ENCODE assay signal across 17 cellular contexts in genomic region chr10:94429049-94429707, GRCh38. TPM values are rescaled to one million over a fixed set of nuclear protein-coding genes. Genes with fewer than 3 reads are reported as not detected.
A peak's percentile ranks its signal among the peaks of the same experiment; 100 is the strongest.
DNase-seq lines count a peak whose midpoint lies in the region; ATAC-seq, FAIRE-seq and TF ChIP-seq lines count a peak whose summit lies in the region.
"Had no signal": no experiment of that assay in that cellular context is flagged by ENCODE, and none has a peak within 500 bp of the region (broad histone marks: within the 10 kb centered on the region; RNA-seq: fewer than 3 reads in every experiment).

No MANE protein-coding gene starts in this region.

- TF ChIP-seq EP300 in HepG2 (IDR thresholded peaks at IDR 0.05; ENCODE audit: low read depth in 2 of 2, low read length in 2 of 2) (no peak), HepG2 (CRISPR knock-in tag; IDR thresholded peaks at IDR 0.05; ENCODE audit: borderline replicate concordance) (no peak)

- H3K9me3 ChIP-seq in kidney (ENCODE audit: control insufficient read depth in 1 of 2, low read length in 2 of 2) (peaks cover 0 to 13% of the 10 kb centered on the region in 2 donors), aorta (ENCODE audit: control insufficient read depth, low read length) (no peaks in the 10 kb centered on the region), right lobe of liver (peaks cover 0 to 9% (median 0%) of the 10 kb centered on the region in 4 donors), HepG2 (ENCODE audit: low read length) (peaks cover 18% of the 10 kb centered on the region)
- H3K9me3 ChIP-seq: colonic mucosa, ovary, thyroid gland had no signal

- WGBS in aorta, 2 donors, result 0 to 4% methylated on average over 1 of the region's 1 CpG
- WGBS in right lobe of liver (ENCODE audit: insufficient coverage, low coverage, low lambda C conversion rate, missing lambda C conversion rate), result 90% methylated on average over 1 of the region's 1 CpG
- 100% methylated on average over 1 of the region's 1 CpG for WGBS in HepG2 (ENCODE audit: low lambda C conversion rate)

- peaks cover 17% of the 10 kb centered on the region for H3K79me2 ChIP-seq in HepG2 (ENCODE audit: insufficient read depth, low read length)

- DNase-seq in H54 (ENCODE audit: insufficient read length, low spot score) (no peak), choroid plexus epithelial cell (ENCODE audit: low read depth) (peak; percentile 50), kidney (no peak), aorta (no peak), right lobe of liver (no peak), HepG2 (ENCODE audit: low spot score) (no peak), ecto neural progenitor cell (ENCODE audit: low spot score) (no peak)
- DNase-seq: activated CD8-positive, alpha-beta memory T cell treated with anti-CD3 and anti-CD28 coated beads, Interleukin-2, amount 50 U/mL, for 4 hours; activated naive CD8-positive, alpha-beta T cell treated with anti-CD3 and anti-CD28 coated beads, Interleukin-2, amount 10 ng/mL, durations not matched to agents 7 days and 5 days; colonic mucosa; COR-L47; GF-D8; midbrain; NCI-H82; ovary; thyroid gland had no signal

- no peak overlapping the region for H3K27ac ChIP-seq in kidney (ENCODE audit: low read depth in 2 of 2, low read length in 2 of 2)
- H3K27ac ChIP-seq in aorta (ENCODE audit: low read depth in 1 of 2, low read length in 2 of 2), result no peak overlapping the region
- H3K27ac ChIP-seq in right lobe of liver, result no peak overlapping the region
- H3K27ac ChIP-seq in HepG2 (ENCODE audit: extremely low read length, insufficient read depth, low read length), result no peak overlapping the region
- H3K27ac ChIP-seq: colonic mucosa, ovary, thyroid gland had no signal

- H3K36me3 ChIP-seq in kidney (ENCODE audit: control insufficient read depth in 1 of 2, insufficient read depth in 2 of 2, low read length in 2 of 2) (no peaks in the 10 kb centered on the region), aorta (ENCODE audit: control insufficient read depth in 1 of 2, insufficient read depth in 2 of 2, low read length in 1 of 2) (no peaks in the 10 kb centered on the region), right lobe of liver (no peaks in the 10 kb centered on the region), HepG2 (replicated peaks in 1 of 2; ENCODE audit: control insufficient read depth in 1 of 2, insufficient read depth in 2 of 2, low read length in 2 of 2) (no peaks in the 10 kb centered on the region)
- H3K36me3 ChIP-seq: colonic mucosa, ovary, thyroid gland had no signal

- no peak overlapping the region for H2AFZ ChIP-seq in HepG2 (ENCODE audit: low read length)

- POLR2A ChIA-PET in HepG2 (lab: Yijun Ruan, JAX), result no interaction called here

- no peak for TF ChIP-seq CTCF in choroid plexus epithelial cell (conservative IDR thresholded peaks at IDR 0.05; ENCODE audit: low read depth, low read length)
- no peak for TF ChIP-seq CTCF in kidney (IDR thresholded peaks at IDR 0.05; ENCODE audit: borderline replicate concordance, extremely low read depth, insufficient read depth)
- TF ChIP-seq CTCF in right lobe of liver (IDR thresholded peaks at IDR 0.05), result no peak
- TF ChIP-seq CTCF in HepG2 (CRISPR knock-in tag; IDR thresholded peaks at IDR 0.05), result no peak

- H3K9ac ChIP-seq in kidney (ENCODE audit: low read length in 2 of 2), result no peak overlapping the region
- no peak overlapping the region for H3K9ac ChIP-seq in HepG2 (ENCODE audit: insufficient read depth, low read depth, low read length)

- H3K27me3 ChIP-seq in aorta (ENCODE audit: control insufficient read depth in 1 of 2, insufficient read depth in 2 of 2, low read length in 1 of 2) (no peaks in the 10 kb centered on the region), right lobe of liver (no peaks in the 10 kb centered on the region), HepG2 (ENCODE audit: control insufficient read depth in 1 of 2, insufficient read depth in 2 of 2, low read length in 2 of 2) (no peaks in the 10 kb centered on the region)
- H3K27me3 ChIP-seq: colonic mucosa, ovary, thyroid gland had no signal

- H3K4me1 ChIP-seq in kidney (ENCODE audit: control insufficient read depth in 1 of 2, insufficient read depth in 1 of 2, low read depth in 1 of 2, low read length in 2 of 2) (peaks cover 0 to 5% of the 10 kb centered on the region in 2 donors), aorta (ENCODE audit: control insufficient read depth in 1 of 2, insufficient read depth in 2 of 2, low read length in 2 of 2) (peaks cover 0 to 2% of the 10 kb centered on the region in 2 donors), right lobe of liver (no peaks in the 10 kb centered on the region), HepG2 (ENCODE audit: insufficient read depth, low read length) (no peaks in the 10 kb centered on the region)
- H3K4me1 ChIP-seq: colonic mucosa had no signal

- H3K4me2 ChIP-seq in HepG2 (ENCODE audit: low read depth, low read length), result no peak overlapping the region

- in situ Hi-C loops in HepG2 (cut with HindIII; ENCODE audit: extremely low pct_ligation_motif_present, low pct_unique_long_range_greater_than_20kb), result loop anchor here (25.0 kb wide), 1 partner anchor 517 kb away; no protein-coding TSS in a partner anchor

- FAIRE-seq in H54 (lab: Jason Lieb, UNC) (peak; percentile 83), kidney (lab: Jason Lieb, UNC) (peak; percentile 92), HepG2 (lab: Jason Lieb, UNC) (no peak)

- H3K4me3 ChIP-seq in choroid plexus epithelial cell (ENCODE audit: low read depth, low read length), result no peak overlapping the region
- H3K4me3 ChIP-seq in kidney (ENCODE audit: low read length in 2 of 2), result peak overlapping the region in 1 of 2 donors; percentile 29
- H3K4me3 ChIP-seq in aorta (ENCODE audit: low read length in 2 of 2), result no peak overlapping the region
- no peak overlapping the region for H3K4me3 ChIP-seq in right lobe of liver
- H3K4me3 ChIP-seq in HepG2 (replicated peaks in 1 of 3; ENCODE audit: insufficient read depth in 1 of 3, low read depth in 2 of 3, low read length in 3 of 3), result no peak overlapping the region
- H3K4me3 ChIP-seq: colonic mucosa, ovary, thyroid gland had no signal

- H4K20me1 ChIP-seq in HepG2 (ENCODE audit: insufficient read depth, low read length), result peaks cover 3% of the 10 kb centered on the region; the same call in 1 of the 2 replicates

- TF ChIP-seq POLR2A in H54 (IDR thresholded peaks at IDR 0.05; ENCODE audit: low read depth, low read length) (no peak), right lobe of liver (IDR thresholded peaks at IDR 0.05) (no peak), HepG2 (IDR thresholded peaks at IDR 0.05; ENCODE audit: insufficient read depth in 1 of 2, low read depth in 2 of 2, low read length in 2 of 2) (no peak)

- peak; percentile 76 for ATAC-seq in aorta (ENCODE audit: low FRiP score)
- no peak for ATAC-seq in right lobe of liver
- ATAC-seq in HepG2, result no peak
- ATAC-seq: activated CD4-positive, CD25-positive, alpha-beta regulatory T cell treated with anti-CD3 and anti-CD28 coated beads, Interleukin-2, amount 50 U/mL, for 24 hours had no signal

- intact Hi-C loops in kidney (cut with DNase I), result no loop called here
- intact Hi-C loops in aorta (cut with DNase I), result no loop called here
- intact Hi-C loops in right lobe of liver (cut with DNase I), result no loop called here
- intact Hi-C loops in HepG2 (cut with micrococcal nuclease; ENCODE audit: unreplicated experiment), result no loop called here

- no TSS peak for BruUV-seq in HepG2 (replicated peaks; lab: Mats Ljungman, UMichigan)

- TF ChIP-seq RAD21 in HepG2 (CRISPR knock-in tag; IDR thresholded peaks at IDR 0.05), result no peak

- CTCF ChIA-PET in HepG2 (lab: Yijun Ruan, JAX; ENCODE audit: low intra/inter-chr PET ratio, low total read pairs), result no interaction called here

TF ChIP-seq in HepG2, 621 proteins besides CTCF, POLR2A, EP300 and RAD21 (continues in another document):
- TF ChIP-seq ZFP82 (CRISPR knock-in tag; IDR thresholded peaks at IDR 0.05; ENCODE audit: borderline replicate concordance), result no peak
- no peak for TF ChIP-seq MEIS1 (CRISPR knock-in tag; IDR thresholded peaks at IDR 0.05; ENCODE audit: borderline replicate concordance)
- no peak for TF ChIP-seq ZNF33A (CRISPR knock-in tag; IDR thresholded peaks at IDR 0.05; ENCODE audit: borderline replicate concordance)
- no peak for TF ChIP-seq RBM22 (optimal IDR thresholded peaks at IDR 0.05; ENCODE audit: low read length)
- no peak for TF ChIP-seq THAP8 (CRISPR knock-in tag; IDR thresholded peaks at IDR 0.05; ENCODE audit: borderline replicate concordance)

RNA-seq across cellular contexts. Expression of gene TBC1D12, which starts 26.8 kb away (rescaled TPM):
- 13.1 TPM for total RNA-seq in kidney
- polyA plus RNA-seq in kidney (ENCODE audit: insufficient read depth, low read depth, low replicate concordance), result 4.4 TPM
- 10 to 100 TPM; 10.9 to 20.4 TPM for total RNA-seq in aorta
- polyA plus RNA-seq in aorta, result 1 to 10 TPM; 4.1 to 6.6 TPM
- 1 to 10 TPM; 3.8 to 5.2 (median 4.9) TPM for total RNA-seq in right lobe of liver
- total RNA-seq in HepG2 (2016; rRNA removed; fragmentation: Illumina TruSeq; extraction: Trizol), result 6.2 and 7.2 TPM in 2 replicates
- 3.8 TPM in 2 replicates for total RNA-seq in HepG2 (2016; cell fraction: cytosol; rRNA removed; fragmentation: Illumina TruSeq; extraction: Trizol; ENCODE audit: low read depth)
- total RNA-seq in HepG2 (2016; cell fraction: insoluble cytoplasmic fraction; rRNA removed; fragmentation: Illumina TruSeq; extraction: Trizol), result 6.6 and 7.8 TPM in 2 replicates
- total RNA-seq in HepG2 (2016; cell fraction: membrane; rRNA removed; fragmentation: Illumina TruSeq; extraction: Trizol), result 3.5 and 3.7 TPM in 2 replicates
- 7.8 and 8.9 TPM in 2 replicates for total RNA-seq in HepG2 (2016; cell fraction: nucleus; rRNA removed; fragmentation: Illumina TruSeq; extraction: Trizol)
- 4.7 and 5.7 TPM in 2 replicates for polyA plus RNA-seq in HepG2 (2011; rRNA removed)
- polyA plus RNA-seq in HepG2 (2011; cell fraction: cytosol; rRNA removed), result 1.6 and 2.7 TPM in 2 replicates
- polyA plus RNA-seq in HepG2 (2011; cell fraction: nucleus; rRNA removed), result 4.1 and 4.4 TPM in 2 replicates
- 4.1 and 5.6 TPM in 2 replicates for polyA plus RNA-seq in HepG2 (2012)
- polyA plus RNA-seq in HepG2 (2016; cell fraction: cytosol; fragmentation: Illumina TruSeq; extraction: Trizol; ENCODE audit: low read depth), result 0.58 and 0.60 TPM in 2 replicates
- polyA plus RNA-seq in HepG2 (2016; cell fraction: insoluble cytoplasmic fraction; fragmentation: Illumina TruSeq; extraction: Trizol; ENCODE audit: low read depth), result 5.1 and 6.4 TPM in 2 replicates
- 1.0 TPM in 2 replicates for polyA plus RNA-seq in HepG2 (2016; cell fraction: membrane; fragmentation: Illumina TruSeq; extraction: Trizol; ENCODE audit: low read depth)
- polyA plus RNA-seq in HepG2 (2016; cell fraction: nucleus; fragmentation: Illumina TruSeq; extraction: Trizol; ENCODE audit: insufficient read depth, low read depth), result 9.5 and 10.1 TPM in 2 replicates
- polyA minus RNA-seq in HepG2 (2011; rRNA and poly(A)+ RNA removed; ENCODE audit: low replicate concordance), result 2.9 and 3.1 TPM in 2 replicates
- polyA minus RNA-seq in HepG2 (2011; cell fraction: cytosol; rRNA and poly(A)+ RNA removed), result 3.6 and 4.5 TPM in 2 replicates
- polyA minus RNA-seq in HepG2 (2011; cell fraction: nucleus; rRNA and poly(A)+ RNA removed), result 9.8 and 10.6 TPM in 2 replicates
